Comparison of ENCODE assay signal across 18 cellular contexts in genomic region chr3:10432156-10432845, GRCh38.
A peak's percentile ranks its signal among the peaks of the same experiment; 100 is the strongest.
DNase-seq lines count a peak whose midpoint lies in the region; ATAC-seq lines count a peak whose summit lies in the region.
"Had no signal": no experiment of that assay in that cellular context is flagged by ENCODE, and none has a peak within 500 bp of the region (broad histone marks: within the 10 kb centered on the region; RNA-seq: fewer than 3 reads in every experiment).

No MANE protein-coding gene starts in this region.

- ATAC-seq in T-helper 17 cell (no peak), HG02981 (IDR thresholded peaks at IDR 0.05; ENCODE audit: unreplicated experiment) (no peak), left colon (no peak)
- ATAC-seq: activated naive CD4-positive, alpha-beta T cell treated with anti-CD3 and anti-CD28 coated beads, Interleukin-2, amount 50 U/mL, for 72 hours; natural killer cell; stimulated activated naive CD8-positive, alpha-beta T cell treated with anti-CD3 and anti-CD28 coated beads, Interleukin-15, Interleukin-2, amounts not matched to agents 100 U/mL and 50 U/mL, for 24 hours had no signal

- H3K4me1 Mint-ChIP-seq in T-helper 17 cell, result peaks cover 8% of the 10 kb centered on the region

- peaks cover 49 to 82% (median 49%) of the 10 kb centered on the region in 3 donors for H3K4me1 ChIP-seq in skeletal muscle tissue (ENCODE audit: control insufficient read depth in 3 of 3, insufficient read depth in 3 of 3, low read length in 3 of 3)
- H3K4me1 ChIP-seq: esophagus squamous epithelium had no signal

- H3K9me3 ChIP-seq in T-helper 17 cell (ENCODE audit: control insufficient read depth, low read length, poor library complexity, severe bottlenecking), result no peaks in the 10 kb centered on the region
- no peaks in the 10 kb centered on the region for H3K9me3 ChIP-seq in skeletal muscle tissue (ENCODE audit: control insufficient read depth in 3 of 3, low read length in 3 of 3)
- H3K9me3 ChIP-seq: esophagus squamous epithelium had no signal

- H3K36me3 Mint-ChIP-seq in T-helper 17 cell (ENCODE audit: low read depth), result no peaks in the 10 kb centered on the region
- H3K36me3 Mint-ChIP-seq: activated naive CD4-positive, alpha-beta T cell treated with anti-CD3 and anti-CD28 coated beads, Interleukin-2, amount 50 U/mL, for 72 hours; natural killer cell had no signal

- H3K36me3 ChIP-seq in skeletal muscle tissue (ENCODE audit: control insufficient read depth in 3 of 3, insufficient read depth in 3 of 3, low read length in 3 of 3), result no peaks in the 10 kb centered on the region
- H3K36me3 ChIP-seq: brain microvascular endothelial cell, esophagus squamous epithelium had no signal

- H3K27ac ChIP-seq in skeletal muscle tissue (ENCODE audit: low read depth, low read length), result peak overlapping the region; percentile 75
- H3K27ac ChIP-seq: brain microvascular endothelial cell, esophagus squamous epithelium, KMS-11 had no signal

- H3K4me3 ChIP-seq in skeletal muscle tissue (ENCODE audit: low read length in 3 of 3), result peak overlapping the region in 1 of 3 donors; percentile 13
- H3K4me3 ChIP-seq: esophagus squamous epithelium had no signal

- peaks cover 13% of the 10 kb centered on the region for H3K27me3 Mint-ChIP-seq in T-helper 17 cell
- H3K27me3 Mint-ChIP-seq: activated CD4-positive, alpha-beta T cell treated with anti-CD3 and anti-CD28 coated beads, Interleukin-2, amount 10 ng/mL, durations not matched to agents 24 days and 14 days; CD8-positive, alpha-beta memory T cell had no signal

- no peaks in the 10 kb centered on the region for H3K27me3 ChIP-seq in skeletal muscle tissue (ENCODE audit: control insufficient read depth in 3 of 3, insufficient read depth in 3 of 3, low read length in 3 of 3)
- H3K27me3 ChIP-seq: brain microvascular endothelial cell, esophagus squamous epithelium had no signal

- peak; percentile 45 for DNase-seq in NCI-H2196 (lab: John Stamatoyannopoulos, UW; ENCODE audit: unreplicated experiment)
- DNase-seq in NCI-H2196 treated with DMSO at 0.1 percent for 48 hours (lab: John Stamatoyannopoulos, UW; ENCODE audit: unreplicated experiment), result no peak
- peak; percentile 79 for DNase-seq in NCI-H1105 treated with DMSO at 0.1 percent for 48 hours (lab: John Stamatoyannopoulos, UW)
- DNase-seq in T-helper 17 cell, result no peak
- DNase-seq in OCI-M2 (lab: John Stamatoyannopoulos, UW; ENCODE audit: unreplicated experiment), result no peak
- DNase-seq in left colon, result no peak
- DNase-seq: activated CD4-positive, alpha-beta T cell treated with anti-CD3 and anti-CD28 coated beads, Interleukin-2, amount 10 ng/mL, durations not matched to agents 24 days and 14 days; brain microvascular endothelial cell; esophagus squamous epithelium; glutamatergic neuron; natural killer cell; SHP77 treated with DMSO at 0.1 percent for 48 hours; stimulated activated naive CD8-positive, alpha-beta T cell treated with anti-CD3 and anti-CD28 coated beads, Interleukin-15, Interleukin-2, amounts not matched to agents 100 U/mL and 50 U/mL, for 24 hours had no signal

- H3K4me3 Mint-ChIP-seq in T-helper 17 cell, result no peak overlapping the region
- H3K4me3 Mint-ChIP-seq: activated CD4-positive, alpha-beta T cell treated with anti-CD3 and anti-CD28 coated beads, Interleukin-2, amount 10 ng/mL, durations not matched to agents 24 days and 14 days; CD8-positive, alpha-beta memory T cell; natural killer cell had no signal

- peak overlapping the region; percentile 69 for H3K27ac Mint-ChIP-seq in T-helper 17 cell
- H3K27ac Mint-ChIP-seq: activated CD4-positive, alpha-beta T cell treated with anti-CD3 and anti-CD28 coated beads, Interleukin-2, amount 10 ng/mL, durations not matched to agents 24 days and 14 days; activated naive CD4-positive, alpha-beta T cell treated with anti-CD3 and anti-CD28 coated beads, Interleukin-2, amount 50 U/mL, for 72 hours; natural killer cell had no signal

- intact Hi-C loops in left colon (cut with DNase I, micrococcal nuclease), result no loop called here

- H3K9ac ChIP-seq in skeletal muscle tissue (ENCODE audit: low read depth in 1 of 3, low read length in 3 of 3), result peak overlapping the region; percentile 12 to 35 (median 18)
- H3K9ac ChIP-seq: KMS-11 had no signal

Comparison
In these comparisons a context has a peak if more than half of its experiments do, and no peak if none do; other contexts are left out.
1. DNase-seq: peak in NCI-H2196 (single experiment) and NCI-H1105 treated with DMSO at 0.1 percent for 48 hours (single experiment); none in NCI-H2196 treated with DMSO at 0.1 percent for 48 hours (single experiment), T-helper 17 cell (0 of 3), OCI-M2 (single experiment) and left colon (0 of 2).